ENCODE assay signal across 8 cellular contexts in the genomic region with DNA sequence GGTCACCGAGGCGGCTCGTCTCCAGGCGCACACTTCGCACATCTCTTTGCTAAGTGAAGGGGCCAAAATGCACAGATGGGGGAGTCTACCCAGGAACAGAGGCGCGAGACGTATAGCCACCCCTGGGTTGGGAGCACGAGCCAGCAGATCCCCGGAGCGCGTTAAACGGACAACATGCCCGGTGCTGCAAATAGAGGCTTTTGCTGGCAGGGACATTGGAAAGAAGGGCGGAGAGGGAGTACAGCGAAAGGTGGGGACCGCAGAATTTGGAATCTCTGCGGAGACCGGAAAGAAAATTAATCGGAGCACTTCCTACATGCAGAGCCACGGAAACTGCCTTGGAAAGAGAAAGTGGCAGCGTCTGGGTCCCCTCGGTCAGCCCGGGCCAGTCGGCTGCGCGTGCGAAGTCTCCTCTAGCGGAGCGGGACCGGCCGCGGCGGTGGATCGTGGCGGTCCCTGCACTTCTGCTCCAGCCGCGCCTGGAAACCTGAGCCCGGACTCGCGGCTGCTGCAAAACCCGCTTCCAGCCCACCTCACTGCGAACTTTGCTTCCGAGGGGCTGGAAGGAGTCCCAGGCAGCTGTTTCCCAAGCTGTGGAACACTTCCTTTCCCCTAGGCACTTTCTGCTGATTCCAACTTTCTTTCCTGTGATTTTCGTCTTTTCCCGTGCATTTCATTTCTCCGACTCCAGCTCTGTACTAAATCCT. TPM values are rescaled to one million over a fixed set of nuclear protein-coding genes. Genes with fewer than 3 reads are reported as not detected.
A peak's percentile ranks its signal among the peaks of the same experiment; 100 is the strongest.
DNase-seq lines count a peak whose midpoint lies in the region; ATAC-seq and TF ChIP-seq lines count a peak whose summit lies in the region.

No MANE protein-coding gene starts in this region.

- H3K36me3 Mint-ChIP-seq in T-helper 2 cell treated with Interferon-gamma antibody and Interleukin-4, amounts not matched to agents 5 μg/mL and 100 μg/mL, for 36 hours (ENCODE audit: low read depth), result no peaks in the 10 kb centered on the region

- peak overlapping the region; percentile 61 for H2BK5ac ChIP-seq in IMR-90 (ENCODE audit: low read depth, low read length, poor library complexity, severe bottlenecking)

- POLR2A ChIA-PET in IMR-90 (lab: Charles Lee; ENCODE audit: unreplicated experiment), result no interaction called here

- H2BK15ac ChIP-seq in IMR-90 (ENCODE audit: low read depth, low read length), result peak overlapping the region; percentile 65; the same call in 1 of the 3 replicates

- peak overlapping the region; percentile 59 for H3K27ac ChIP-seq in IMR-90 (ENCODE audit: insufficient read depth, low read length)
- peak overlapping the region; percentile 85 to 99 (median 96) for H3K27ac ChIP-seq in dorsolateral prefrontal cortex
- peak overlapping the region; percentile 76 to 83 for H3K27ac ChIP-seq in liver (ENCODE audit: low read depth in 1 of 2, low read length in 2 of 2)

- peaks cover 28% of the 10 kb centered on the region for H3K27me3 Mint-ChIP-seq in T-helper 2 cell treated with Interferon-gamma antibody and Interleukin-4, amounts not matched to agents 5 μg/mL and 100 μg/mL, for 36 hours (ENCODE audit: low read depth)

- CTCF ChIA-PET in IMR-90 (lab: Yijun Ruan, JAX), result interaction anchor here (0.7 to 1.3 kb wide), 2 partner anchors 185 to 695 kb away, joined by 4 read pairs; no protein-coding TSS in a partner anchor

- H2BK20ac ChIP-seq in IMR-90 (ENCODE audit: low read depth, low read length), result peak overlapping the region; percentile 17; the same call in 1 of the 2 replicates

- WGBS in IMR-90 (ENCODE audit: extremely low coverage in 2 of 2, insufficient read length in 1 of 2), 2 experiments, result 1% methylated on average over 27 of the region's 47 CpGs; no CpG with 5 or more reads in 1 of the 2 experiments
- WGBS in liver, result under 1% methylated on average over 47 of the region's 47 CpGs

- dilution Hi-C loops in IMR-90 (cut with HindIII; ENCODE audit: low sequenced_read_pairs, unreplicated experiment), result no loop called here

- peak overlapping the region; percentile 79 for H2BK120ac ChIP-seq in IMR-90 (ENCODE audit: low read depth, low read length)

- H3K9me1 ChIP-seq in IMR-90 (ENCODE audit: insufficient read depth, low read length), result no peaks in the 10 kb centered on the region

- no peaks in the 10 kb centered on the region for H3K36me3 ChIP-seq in IMR-90 (ENCODE audit: control insufficient read depth, insufficient read depth, low read length)
- H3K36me3 ChIP-seq in liver (ENCODE audit: control insufficient read depth in 4 of 4, insufficient read depth in 3 of 4, low read depth in 1 of 4, low read length in 3 of 4), result no peaks in the 10 kb centered on the region

- TF ChIP-seq CTCF in IMR-90 (conservative IDR thresholded peaks at IDR 0.05; ENCODE audit: low read depth, low read length) (no peak), dorsolateral prefrontal cortex (IDR thresholded peaks at IDR 0.05 in 54 of 56, conservative IDR thresholded peaks at IDR 0.05 in 2 of 56; ENCODE audit: low read depth in 1 of 56, partially characterized antibody in 56 of 56) (peak in 8 of 56 donors; percentile 2 to 18 (median 5)), liver (IDR thresholded peaks at IDR 0.05; ENCODE audit: low read depth, low read length, missing input control) (no peak)

- no peaks in the 10 kb centered on the region for H3K9me3 Mint-ChIP-seq in T-helper 2 cell treated with Interferon-gamma antibody and Interleukin-4, amounts not matched to agents 5 μg/mL and 100 μg/mL, for 36 hours

- TF ChIP-seq RAD21 in IMR-90 (IDR thresholded peaks at IDR 0.05; ENCODE audit: low read length) (peak; percentile 1; the same call in 1 of the 2 replicates), liver (IDR thresholded peaks at IDR 0.05) (peak in 1 of 2 donors; percentile 6)

- H3K18ac ChIP-seq in IMR-90 (ENCODE audit: low read depth, low read length), result peak overlapping the region; percentile 38

- intact Hi-C loops in IMR-90 (cut with micrococcal nuclease) (loop anchor here (2.0 kb wide), 1 partner anchor 186 kb away; no protein-coding TSS in a partner anchor), dorsolateral prefrontal cortex (cut with DNase I) (loop anchor here in 1 of 2 donors (5.0 kb wide), 1 partner anchor 1574 kb away; no protein-coding TSS in a partner anchor)

- TF ChIP-seq POLR2A in IMR-90 (IDR thresholded peaks at IDR 0.05; ENCODE audit: low read depth, low read length), result no peak

- peak overlapping the region; percentile 84 for H2AK9ac ChIP-seq in IMR-90 (replicated peaks; ENCODE audit: low read depth, low read length, poor library complexity)

- BruUV-seq in IMR-90 (replicated peaks; lab: Mats Ljungman, UMichigan), result no TSS peak

- peak overlapping the region; percentile 77 for H4K91ac ChIP-seq in IMR-90 (ENCODE audit: insufficient read depth, low read depth, low read length)

- H3K27me3 ChIP-seq in IMR-90 (ENCODE audit: control insufficient read depth, insufficient read depth, low read length), result no peaks in the 10 kb centered on the region
- H3K27me3 ChIP-seq in dorsolateral prefrontal cortex, result no peaks in the 10 kb centered on the region
- peaks cover 0 to 13% (median 0%) of the 10 kb centered on the region in 4 donors for H3K27me3 ChIP-seq in liver (ENCODE audit: control insufficient read depth in 4 of 4, insufficient read depth in 4 of 4, low read length in 3 of 4)

- H3K4ac ChIP-seq in IMR-90 (ENCODE audit: low read depth, low read length), result peak overlapping the region; percentile 93

- H3K27ac Mint-ChIP-seq in T-helper 2 cell treated with Interferon-gamma antibody and Interleukin-4, amounts not matched to agents 5 μg/mL and 100 μg/mL, for 36 hours, result no peak overlapping the region

- H3K9me3 ChIP-seq in IMR-90 (ENCODE audit: control insufficient read depth, insufficient read depth, low read length) (no peaks in the 10 kb centered on the region), liver (ENCODE audit: control insufficient read depth in 4 of 4, low read length in 3 of 4) (no peaks in the 10 kb centered on the region)

- H3K4me3 ChIP-seq in IMR-90 (ENCODE audit: insufficient read depth, low read depth, low read length), result peak overlapping the region; percentile 76
- H3K4me3 ChIP-seq in dorsolateral prefrontal cortex, result peak overlapping the region; percentile 53 to 97 (median 84)
- peak overlapping the region; percentile 64 to 88 (median 74) for H3K4me3 ChIP-seq in liver (ENCODE audit: low read depth in 1 of 3, low read length in 3 of 3)

- H3K23ac ChIP-seq in IMR-90 (ENCODE audit: low read depth, low read length), result peak overlapping the region; percentile 96

- DNase-seq in GM03348 (ENCODE audit: low spot score) (peak; percentile 69), IMR-90 (peak; percentile 64), dorsolateral prefrontal cortex (peak; percentile 39 to 76 (median 60)), NCI-H1048 (lab: John Stamatoyannopoulos, UW) (no peak)
- peak; percentile 8 for DNase-seq in T-helper 2 cell treated with Interferon-gamma antibody and Interleukin-4, amounts not matched to agents 5 μg/mL and 100 μg/mL, for 36 hours (ENCODE audit: low spot score)
- peak in 2 of 3 experiments; percentile 6 to 26 for DNase-seq in stimulated activated CD4-positive, alpha-beta T cell treated with anti-CD3 and anti-CD28 coated beads, TNF-alpha, amount 100 ng/mL, for 4 hours (ENCODE audit: low read depth in 3 of 3)

- H4K5ac ChIP-seq in IMR-90 (ENCODE audit: low read depth, low read length), result peak overlapping the region; percentile 16; the same call in 1 of the 2 replicates

- peak overlapping the region; percentile 91 for H3K56ac ChIP-seq in IMR-90 (ENCODE audit: extremely low read depth, insufficient read depth, low read length)

- no peaks in the 10 kb centered on the region for H4K20me1 ChIP-seq in IMR-90 (ENCODE audit: insufficient read depth, low read length)

- H3K9ac ChIP-seq in IMR-90 (ENCODE audit: low read depth, low read length) (peak overlapping the region; percentile 69), liver (ENCODE audit: low read depth in 1 of 2, low read length in 2 of 2) (peak overlapping the region; percentile 52 to 94)

- peak overlapping the region; percentile 88 for H3K4me2 ChIP-seq in IMR-90 (ENCODE audit: low read depth, low read length)

- H4K8ac ChIP-seq in IMR-90 (ENCODE audit: low read depth in 2 of 2, low read length in 2 of 2), result peak overlapping the region; percentile 65 to 78; a peak in 1 of 4 replicates

- peak overlapping the region; percentile 93 for H3K14ac ChIP-seq in IMR-90 (replicated peaks; ENCODE audit: low read depth, low read length)

- H3K4me1 ChIP-seq in IMR-90 (ENCODE audit: control insufficient read depth, insufficient read depth, low read length), result no peaks in the 10 kb centered on the region; the same call in 1 of the 2 replicates
- peaks cover 0 to 32% (median 11%) of the 10 kb centered on the region in 4 donors for H3K4me1 ChIP-seq in liver (ENCODE audit: control insufficient read depth in 4 of 4, insufficient read depth in 4 of 4, low read length in 3 of 4)

- peaks cover 4 to 12% of the 10 kb centered on the region in 2 experiments; a peak in 1 of 4 replicates for H3K79me1 ChIP-seq in IMR-90 (ENCODE audit: low read depth in 1 of 2, low read length in 2 of 2)

- no peak overlapping the region for H3K4me3 Mint-ChIP-seq in T-helper 2 cell treated with Interferon-gamma antibody and Interleukin-4, amounts not matched to agents 5 μg/mL and 100 μg/mL, for 36 hours

- peaks cover 7% of the 10 kb centered on the region for H3K4me1 Mint-ChIP-seq in T-helper 2 cell treated with Interferon-gamma antibody and Interleukin-4, amounts not matched to agents 5 μg/mL and 100 μg/mL, for 36 hours (ENCODE audit: low read depth)

- H2AK5ac ChIP-seq in IMR-90 (ENCODE audit: low read depth, low read length), result no peak overlapping the region

- peak overlapping the region; percentile 99 for H2AFZ ChIP-seq in IMR-90 (replicated peaks; ENCODE audit: low read length, poor library complexity)

- in situ Hi-C loops in IMR-90 (cut with MboI; ENCODE audit: low sequenced_read_pairs), result no loop called here

- peak; percentile 34 for ATAC-seq in GM21619 (IDR thresholded peaks at IDR 0.05; ENCODE audit: unreplicated experiment)
- ATAC-seq in IMR-90 (ENCODE audit: low read depth), result peak; percentile 45

TF ChIP-seq in IMR-90, 13 proteins besides CTCF, POLR2A, EP300 and RAD21 (continues in another document):
- peak; percentile 22; the same call in 1 of the 2 replicates for TF ChIP-seq MAFK (IDR thresholded peaks at IDR 0.05; ENCODE audit: low read depth, low read length)
- no peak; the same call in 1 of the 2 replicates for TF ChIP-seq MXI1 (IDR thresholded peaks at IDR 0.05; ENCODE audit: borderline replicate concordance, low read depth, low read length)

TF ChIP-seq in liver, 16 proteins besides CTCF, POLR2A, EP300 and RAD21 (continues in another document):
- TF ChIP-seq YY1 (IDR thresholded peaks at IDR 0.05) (peak; percentile 36), JUND (IDR thresholded peaks at IDR 0.05) (no peak)

RNA-seq across cellular contexts. Expression of a gene that starts 0.8 kb away (rescaled TPM):
- total RNA-seq in IMR-90 (2012; rRNA removed), result 7.8 and 10.2 TPM in 2 replicates
- polyA plus RNA-seq in IMR-90 (2012; rRNA removed), result 2.2 and 2.4 TPM in 2 replicates
- polyA plus RNA-seq in IMR-90 (2012; cell fraction: cytosol; rRNA removed), result 0.55 and 0.90 TPM in 2 replicates
- 0.29 and 1.2 TPM in 2 replicates for polyA plus RNA-seq in IMR-90 (2012; cell fraction: nucleus; rRNA removed; ENCODE audit: low replicate concordance)
- total RNA-seq in dorsolateral prefrontal cortex, result 100 to 1,000 TPM; 181 to 426 (median 260) TPM
- 1 to 10 TPM; 2.3 to 4.0 TPM for total RNA-seq in liver
- 1 to 10 TPM in 1 of 2 donors, under 1 TPM in 1; 0.90 to 2.1 TPM for polyA plus RNA-seq in liver

Comparison
In these comparisons a context has a peak if more than half of its experiments do, and no peak if none do; other contexts are left out.
1. RNA of a gene that starts 0.8 kb away (total RNA-seq): 181 to 426 TPM in dorsolateral prefrontal cortex; 7.8 to 10.2 TPM in IMR-90 and 2.3 to 4.0 TPM in liver; every median in the first group is over 10 times any median in the second.
2. Peak in every context shown above with its lines, with median percentiles within 50 percentile points of each other: H3K27ac ChIP-seq and H3K4me3 ChIP-seq.